ENCODE assay signal across 27 cellular contexts in the genomic region with DNA sequence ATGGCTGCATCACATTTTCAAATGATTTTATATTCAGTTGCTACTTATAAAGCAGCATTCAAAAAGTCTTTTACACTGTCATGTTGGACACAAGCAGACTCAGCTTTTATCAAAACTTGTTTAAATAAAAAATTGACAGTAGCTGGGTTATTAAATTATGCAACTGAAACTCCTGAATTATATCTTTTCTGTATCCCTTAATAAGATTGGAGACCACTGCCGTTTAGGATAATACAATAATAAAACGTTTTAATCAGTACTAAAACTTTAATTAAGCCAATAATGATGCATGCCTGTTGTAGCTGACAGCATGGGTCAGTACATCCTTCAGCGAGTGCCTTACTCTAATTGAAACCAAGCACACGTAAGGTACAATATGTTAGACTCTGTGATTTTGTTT.
"Had no signal": no experiment of that assay in that cellular context is flagged by ENCODE, and none has a peak within 500 bp of the region (broad histone marks: within the 10 kb centered on the region; RNA-seq: fewer than 3 reads in every experiment).

No MANE protein-coding gene starts in this region.

- ATAC-seq: activated CD8-positive, alpha-beta T cell treated with anti-CD3 and anti-CD28 coated beads for 36 hours; body of pancreas had no signal

- DNase-seq: activated B cell treated with CpG ODN at 0.5 μM for 24 hours; activated CD4-positive, alpha-beta memory T cell treated with anti-CD3 and anti-CD28 coated beads for 36 hours; activated CD4-positive, alpha-beta T cell treated with anti-CD3 and anti-CD28 coated beads for 4 hours; activated CD4-positive, alpha-beta T cell treated with anti-CD3 and anti-CD28 coated beads, Interleukin-2, amount 10 ng/mL, durations not matched to agents 24 days and 14 days; activated CD4-positive, alpha-beta T cell treated with anti-CD3 and anti-CD28 coated beads, Interleukin-2, amount 50 U/mL, for 1 hour; activated CD4-positive, alpha-beta T cell treated with anti-CD3 and anti-CD28 coated beads, Interleukin-2, amount 50 U/mL, for 4 hours; activated CD4-positive, CD25-positive, alpha-beta regulatory T cell treated with anti-CD3 and anti-CD28 coated beads, Interleukin-2, amount 50 U/mL, for 72 hours; activated CD8-positive, alpha-beta memory T cell treated with anti-CD3 and anti-CD28 coated beads, Interleukin-2, amount 50 U/mL, for 48 hours; activated CD8-positive, alpha-beta T cell treated with anti-CD3 and anti-CD28 coated beads for 36 hours; activated effector memory CD4-positive, alpha-beta T cell treated with Interleukin-2 at 50 U/mL for 16 hours; activated gamma-delta T cell; activated naive CD4-positive, alpha-beta T cell treated with anti-CD3 and anti-CD28 coated beads, Interleukin-2, amount 10 ng/mL, durations not matched to agents 7 days and 5 days; activated naive CD4-positive, alpha-beta T cell treated with Interleukin-2 at 50 U/mL for 16 hours; activated naive CD8-positive, alpha-beta T cell treated with anti-CD3 and anti-CD28 coated beads, Interleukin-2, amount 10 ng/mL, durations not matched to agents 7 days and 5 days; activated T-cell treated with anti-CD3 and anti-CD28 coated beads, Interleukin-2, amount 50 U/mL, for 24 hours; activated T-cell treated with anti-CD3 and anti-CD28 coated beads, Interleukin-2, amount 50 U/mL, for 48 hours; adrenal gland; amniotic stem cell; aorta; body of pancreas; brain microvascular endothelial cell; central memory CD4-positive, alpha-beta T cell; T-helper 2 cell; T-helper 9 cell had no signal

- FAIRE-seq: astrocyte, colon, TTC549 had no signal
